Comparison of ENCODE assay signal across 14 cellular contexts in genomic region chr17:57953219-57953618, GRCh38. TPM values are rescaled to one million over a fixed set of nuclear protein-coding genes. Genes with fewer than 3 reads are reported as not detected.
DNase-seq lines count a peak whose midpoint lies in the region; ATAC-seq and TF ChIP-seq lines count a peak whose summit lies in the region.
"Had no signal": no experiment of that assay in that cellular context is flagged by ENCODE, and none has a peak within 500 bp of the region (broad histone marks: within the 10 kb centered on the region; RNA-seq: fewer than 3 reads in every experiment).

No MANE protein-coding gene starts in this region.

- H3K36me3 ChIP-seq in IMR-90 (ENCODE audit: control insufficient read depth, insufficient read depth, low read length): no peaks in the 10 kb centered on the region
- no peaks in the 10 kb centered on the region for H3K36me3 ChIP-seq in body of pancreas (replicated peaks in 1 of 2; ENCODE audit: insufficient read depth in 1 of 2, low read depth in 2 of 2)
- H3K36me3 ChIP-seq in mesendoderm (ENCODE audit: control insufficient read depth, insufficient read depth, low read length): no peaks in the 10 kb centered on the region
- H3K36me3 ChIP-seq in subcutaneous abdominal adipose tissue (ENCODE audit: control insufficient read depth in 5 of 5, insufficient read depth in 5 of 5, low read length in 5 of 5): no peaks in the 10 kb centered on the region

- H3K18ac ChIP-seq in IMR-90 (ENCODE audit: low read depth, low read length) (no peak overlapping the region), mesendoderm (ENCODE audit: low read length) (peak overlapping the region; percentile 99)

- H3K9me3 Mint-ChIP-seq in activated CD4-positive, alpha-beta T cell treated with anti-CD3 and anti-CD28 coated beads, Interleukin-2, amount 10 ng/mL, durations not matched to agents 7 days and 5 days: no peaks in the 10 kb centered on the region
- H3K9me3 Mint-ChIP-seq in effector memory CD8-positive, alpha-beta T cell: no peaks in the 10 kb centered on the region
- H3K9me3 Mint-ChIP-seq: activated T-cell treated with anti-CD3 and anti-CD28 coated beads, Interleukin-2, amount 50 U/mL, for 24 hours; stimulated activated naive CD8-positive, alpha-beta T cell treated with anti-CD3 and anti-CD28 coated beads, Interleukin-15, Interleukin-2, amounts not matched to agents 100 ng/mL and 50 ng/mL, for 24 hours had no signal

- no peak overlapping the region for H3K27ac Mint-ChIP-seq in activated CD4-positive, alpha-beta T cell treated with anti-CD3 and anti-CD28 coated beads, Interleukin-2, amount 10 ng/mL, durations not matched to agents 7 days and 5 days
- no peak overlapping the region for H3K27ac Mint-ChIP-seq in effector memory CD8-positive, alpha-beta T cell
- H3K27ac Mint-ChIP-seq: activated T-cell treated with anti-CD3 and anti-CD28 coated beads, Interleukin-2, amount 50 U/mL, for 24 hours; stimulated activated naive CD8-positive, alpha-beta T cell treated with anti-CD3 and anti-CD28 coated beads, Interleukin-15, Interleukin-2, amounts not matched to agents 100 ng/mL and 50 ng/mL, for 24 hours had no signal

- BruUV-seq in IMR-90 (replicated peaks; lab: Mats Ljungman, UMichigan): no TSS peak

- H3K4me3 Mint-ChIP-seq in activated CD4-positive, alpha-beta T cell treated with anti-CD3 and anti-CD28 coated beads, Interleukin-2, amount 10 ng/mL, durations not matched to agents 7 days and 5 days: no peak overlapping the region
- H3K4me3 Mint-ChIP-seq in effector memory CD8-positive, alpha-beta T cell: peak overlapping the region in 1 of 2 donors; percentile 73

- POLR2A ChIA-PET in IMR-90 (lab: Charles Lee; ENCODE audit: unreplicated experiment): interaction anchor here (0.9 kb wide), 1 partner anchor 30 kb away, joined by 3 read pairs; no protein-coding TSS in a partner anchor
- POLR2A ChIA-PET in activated CD4-positive, alpha-beta T cell treated with anti-CD3 and anti-CD28 coated beads, Interleukin-2, amount 10 ng/mL, durations not matched to agents 7 days and 5 days (lab: Charles Lee): no interaction called here

- peaks cover 31% of the 10 kb centered on the region for H3K9me1 ChIP-seq in IMR-90 (ENCODE audit: insufficient read depth, low read length)

- peaks cover 23 to 59% of the 10 kb centered on the region in 2 experiments for H3K79me1 ChIP-seq in IMR-90 (ENCODE audit: low read depth in 1 of 2, low read length in 2 of 2)
- H3K79me1 ChIP-seq in mesendoderm (ENCODE audit: low read length): peaks cover 7% of the 10 kb centered on the region

- ATAC-seq in IMR-90 (ENCODE audit: low read depth) (no peak), body of pancreas (no peak), HG02678 (IDR thresholded peaks at IDR 0.05; ENCODE audit: unreplicated experiment) (no peak)
- ATAC-seq in effector memory CD8-positive, alpha-beta T cell (replicated peaks): no peak
- ATAC-seq: GM12878 had no signal

- DNase-seq in IMR-90 (no peak), body of pancreas (no peak), mesendoderm (no peak), HuH-7 (ENCODE audit: low spot score) (no peak)
- no peak for DNase-seq in activated CD4-positive, alpha-beta T cell treated with anti-CD3 and anti-CD28 coated beads, Interleukin-2, amount 10 ng/mL, durations not matched to agents 7 days and 5 days
- DNase-seq in effector memory CD8-positive, alpha-beta T cell: no peak
- DNase-seq: activated T-cell treated with anti-CD3 and anti-CD28 coated beads, Interleukin-2, amount 50 U/mL, for 24 hours; DMS 273 treated with DMSO at 0.1 percent for 48 hours; NCI-H1694 treated with DMSO at 0.1 percent for 48 hours; stimulated activated CD4-positive, alpha-beta T cell treated with anti-CD3 and anti-CD28 coated beads, Interleukin-2, amount 100 ng/mL, for 24 hours had no signal

- H4K5ac ChIP-seq in IMR-90 (ENCODE audit: low read depth, low read length) (no peak overlapping the region), mesendoderm (ENCODE audit: low read length) (no peak overlapping the region)

- peaks cover 9% of the 10 kb centered on the region for H3K79me2 ChIP-seq in mesendoderm (ENCODE audit: control insufficient read depth, insufficient read depth, low read length)

- H3K14ac ChIP-seq in IMR-90 (replicated peaks; ENCODE audit: low read depth, low read length): peak overlapping the region; percentile 96; the same call in 1 of the 2 replicates

- no peak overlapping the region for H3K4me3 ChIP-seq in IMR-90 (ENCODE audit: insufficient read depth, low read depth, low read length)
- no peak overlapping the region for H3K4me3 ChIP-seq in body of pancreas
- no peak overlapping the region for H3K4me3 ChIP-seq in mesendoderm (ENCODE audit: low read length)
- no peak overlapping the region for H3K4me3 ChIP-seq in subcutaneous abdominal adipose tissue (ENCODE audit: low read depth in 1 of 5, low read length in 5 of 5)
- H3K4me3 ChIP-seq: GM12878 had no signal

- intact Hi-C loops in IMR-90 (cut with micrococcal nuclease) (no loop called here), body of pancreas (cut with DNase I) (no loop called here)

- dilution Hi-C loops in IMR-90 (cut with HindIII; ENCODE audit: low sequenced_read_pairs, unreplicated experiment): no loop called here

- peak overlapping the region; percentile 70 for H2AK9ac ChIP-seq in IMR-90 (replicated peaks; ENCODE audit: low read depth, low read length, poor library complexity)

- no CpG with 5 or more reads among the region's 1 CpG for WGBS in IMR-90 (ENCODE audit: extremely low coverage in 2 of 2, insufficient read length in 1 of 2), 2 experiments
- 20 to 70% methylated on average over 1 of the region's 1 CpG for WGBS in body of pancreas, 2 donors
- WGBS in mesendoderm (ENCODE audit: extremely low coverage, insufficient coverage, low lambda C conversion rate): no CpG with 5 or more reads among the region's 1 CpG

- H4K20me1 ChIP-seq in IMR-90 (ENCODE audit: insufficient read depth, low read length): 0 out of 2 replicates have a peak, but pooled peaks cover 3% of the 10 kb centered on the region

- CTCF ChIA-PET in IMR-90 (lab: Yijun Ruan, JAX): interaction anchor here (0.6 to 1.2 kb wide), 4 partner anchors 30 to 96 kb away, joined by 3 to 5 read pairs (median 4); no protein-coding TSS in a partner anchor
- CTCF ChIA-PET in activated CD4-positive, alpha-beta T cell treated with anti-CD3 and anti-CD28 coated beads, Interleukin-2, amount 10 ng/mL, durations not matched to agents 7 days and 5 days (lab: Charles Lee): interaction anchor here (0.7 to 2.3 kb wide), 5 partner anchors 9 to 93 kb away, joined by 3 to 9 read pairs (median 4); no protein-coding TSS in a partner anchor

- peak overlapping the region; percentile 54; the same call in 1 of the 3 replicates for H2BK15ac ChIP-seq in IMR-90 (ENCODE audit: low read depth, low read length)
- H2BK15ac ChIP-seq in mesendoderm (replicated peaks; ENCODE audit: low read depth): no peak overlapping the region

- no peak for TF ChIP-seq CTCF in IMR-90 (conservative IDR thresholded peaks at IDR 0.05; ENCODE audit: low read depth, low read length)
- no peak for TF ChIP-seq CTCF in body of pancreas (IDR thresholded peaks at IDR 0.05)

- H3K23ac ChIP-seq in IMR-90 (ENCODE audit: low read depth, low read length) (peak overlapping the region; percentile 92), mesendoderm (ENCODE audit: low read length) (no peak overlapping the region)

- H4K8ac ChIP-seq in IMR-90 (ENCODE audit: low read depth in 2 of 2, low read length in 2 of 2) (peak overlapping the region in 1 of 2 experiments; percentile 82; a peak in 1 of 4 replicates), mesendoderm (ENCODE audit: low read depth, low read length) (no peak overlapping the region)

- TF ChIP-seq POLR2A in IMR-90 (IDR thresholded peaks at IDR 0.05; ENCODE audit: low read depth, low read length) (no peak), body of pancreas (IDR thresholded peaks at IDR 0.05) (no peak)

- H3K4me2 ChIP-seq in IMR-90 (ENCODE audit: low read depth, low read length) (no peak overlapping the region), mesendoderm (ENCODE audit: low read length) (no peak overlapping the region)

- peak overlapping the region; percentile 68; the same call in 1 of the 2 replicates for H4K91ac ChIP-seq in IMR-90 (ENCODE audit: insufficient read depth, low read depth, low read length)

- H2BK20ac ChIP-seq in IMR-90 (ENCODE audit: low read depth, low read length): peak overlapping the region; percentile 83

- H3K27me3 ChIP-seq in IMR-90 (ENCODE audit: control insufficient read depth, insufficient read depth, low read length): no peaks in the 10 kb centered on the region
- H3K27me3 ChIP-seq in body of pancreas: no peaks in the 10 kb centered on the region
- no peaks in the 10 kb centered on the region for H3K27me3 ChIP-seq in mesendoderm (ENCODE audit: insufficient read depth, low read length, poor library complexity)
- H3K27me3 ChIP-seq in subcutaneous abdominal adipose tissue (ENCODE audit: control insufficient read depth in 5 of 5, insufficient read depth in 4 of 5, low read length in 5 of 5): no peaks in the 10 kb centered on the region

- H3K4ac ChIP-seq in IMR-90 (ENCODE audit: low read depth, low read length) (peak overlapping the region; percentile 92), mesendoderm (ENCODE audit: low read depth, low read length) (peak overlapping the region; percentile 61)

- in situ Hi-C loops in IMR-90 (cut with MboI; ENCODE audit: low sequenced_read_pairs): no loop called here

- H2BK5ac ChIP-seq in IMR-90 (ENCODE audit: low read depth, low read length, poor library complexity, severe bottlenecking) (no peak overlapping the region), mesendoderm (ENCODE audit: low read length) (no peak overlapping the region)

- no peak for TF ChIP-seq RAD21 in IMR-90 (IDR thresholded peaks at IDR 0.05; ENCODE audit: low read length)

- H2BK120ac ChIP-seq in IMR-90 (ENCODE audit: low read depth, low read length): peak overlapping the region; percentile 68; the same call in 1 of the 2 replicates
- peak overlapping the region; percentile 62 for H2BK120ac ChIP-seq in mesendoderm (ENCODE audit: low read depth, low read length)

- H3K9me3 ChIP-seq in IMR-90 (ENCODE audit: control insufficient read depth, insufficient read depth, low read length): no peaks in the 10 kb centered on the region
- no peaks in the 10 kb centered on the region for H3K9me3 ChIP-seq in body of pancreas
- no peaks in the 10 kb centered on the region for H3K9me3 ChIP-seq in subcutaneous abdominal adipose tissue (ENCODE audit: control insufficient read depth in 5 of 5, low read length in 5 of 5)

- H2AK5ac ChIP-seq in IMR-90 (ENCODE audit: low read depth, low read length) (peak overlapping the region; percentile 85), mesendoderm (ENCODE audit: low read length) (no peak overlapping the region)

- no peak overlapping the region for H3K27ac ChIP-seq in IMR-90 (ENCODE audit: insufficient read depth, low read length)
- peak overlapping the region in 3 of 4 donors; percentile 86 to 97 (median 89) for H3K27ac ChIP-seq in body of pancreas
- H3K27ac ChIP-seq in mesendoderm (ENCODE audit: low read depth, low read length): peak overlapping the region; percentile 70
- H3K27ac ChIP-seq in subcutaneous abdominal adipose tissue (ENCODE audit: low read depth, low read length): peak overlapping the region; percentile 87

- peaks cover 52% of the 10 kb centered on the region for H3K27me3 Mint-ChIP-seq in activated CD4-positive, alpha-beta T cell treated with anti-CD3 and anti-CD28 coated beads, Interleukin-2, amount 10 ng/mL, durations not matched to agents 7 days and 5 days
- peaks cover 11 to 21% of the 10 kb centered on the region in 2 donors for H3K27me3 Mint-ChIP-seq in effector memory CD8-positive, alpha-beta T cell

- no peak overlapping the region for H3K56ac ChIP-seq in IMR-90 (ENCODE audit: extremely low read depth, insufficient read depth, low read length)
- H3K56ac ChIP-seq in mesendoderm (ENCODE audit: low read length): peak overlapping the region; percentile 68

- H3K36me3 Mint-ChIP-seq in activated CD4-positive, alpha-beta T cell treated with anti-CD3 and anti-CD28 coated beads, Interleukin-2, amount 10 ng/mL, durations not matched to agents 7 days and 5 days (ENCODE audit: low read depth): no peaks in the 10 kb centered on the region
- peaks cover 10% of the 10 kb centered on the region for H3K36me3 Mint-ChIP-seq in effector memory CD8-positive, alpha-beta T cell (ENCODE audit: insufficient read depth)

- peaks cover 45% of the 10 kb centered on the region for H3K4me1 Mint-ChIP-seq in activated CD4-positive, alpha-beta T cell treated with anti-CD3 and anti-CD28 coated beads, Interleukin-2, amount 10 ng/mL, durations not matched to agents 7 days and 5 days
- peaks cover 36 to 45% of the 10 kb centered on the region in 2 donors for H3K4me1 Mint-ChIP-seq in effector memory CD8-positive, alpha-beta T cell (ENCODE audit: low read depth in 2 of 2)

- H3K9ac ChIP-seq in IMR-90 (ENCODE audit: low read depth, low read length): no peak overlapping the region
- H3K9ac ChIP-seq in mesendoderm (ENCODE audit: low read length): no peak overlapping the region
- no peak overlapping the region for H3K9ac ChIP-seq in subcutaneous abdominal adipose tissue (ENCODE audit: low read length in 5 of 5)

- no peak overlapping the region for H2AFZ ChIP-seq in IMR-90 (replicated peaks; ENCODE audit: low read length, poor library complexity)

- peaks cover 37% of the 10 kb centered on the region for H3K4me1 ChIP-seq in IMR-90 (ENCODE audit: control insufficient read depth, insufficient read depth, low read length)
- peaks cover 46% of the 10 kb centered on the region for H3K4me1 ChIP-seq in body of pancreas
- peaks cover 41% of the 10 kb centered on the region for H3K4me1 ChIP-seq in mesendoderm (ENCODE audit: control insufficient read depth, low read depth, low read length)
- H3K4me1 ChIP-seq in subcutaneous abdominal adipose tissue (ENCODE audit: control insufficient read depth in 5 of 5, insufficient read depth in 5 of 5, low read length in 5 of 5): peaks cover 14 to 68% (median 57%) of the 10 kb centered on the region in 5 donors

RNA-seq across cellular contexts. Expression of gene CUEDC1, which starts 2.0 kb away (rescaled TPM):
- total RNA-seq in IMR-90 (2012; rRNA removed): 4.1 and 4.2 TPM in 2 replicates
- 21.2 and 22.6 TPM in 2 replicates for polyA plus RNA-seq in IMR-90 (2012; rRNA removed)
- 16.0 and 18.8 TPM in 2 replicates for polyA plus RNA-seq in IMR-90 (2012; cell fraction: cytosol; rRNA removed)
- 69.3 and 81.4 TPM in 2 replicates for polyA plus RNA-seq in IMR-90 (2012; cell fraction: nucleus; rRNA removed; ENCODE audit: low replicate concordance)
- 10 to 100 TPM; 35.8 to 48.1 TPM for total RNA-seq in body of pancreas
- polyA plus RNA-seq in mesendoderm (2013, experiment 1 of 2): 7.0 TPM
- 7.6 TPM for polyA plus RNA-seq in mesendoderm (2013, experiment 2 of 2)
- total RNA-seq in activated CD4-positive, alpha-beta T cell treated with anti-CD3 and anti-CD28 coated beads, Interleukin-2, amount 10 ng/mL, durations not matched to agents 7 days and 5 days: under 1 TPM in 1 of 2 experiments, not detected in 1; 0.47 TPM

RNA-seq across cellular contexts. Expression of gene VEZF1, which starts 34.8 kb away (rescaled TPM):
- total RNA-seq in IMR-90 (2012; rRNA removed): 40.3 and 42.1 TPM in 2 replicates
- 21.1 and 22.4 TPM in 2 replicates for polyA plus RNA-seq in IMR-90 (2012; rRNA removed)
- polyA plus RNA-seq in IMR-90 (2012; cell fraction: cytosol; rRNA removed): 7.6 and 9.8 TPM in 2 replicates
- polyA plus RNA-seq in IMR-90 (2012; cell fraction: nucleus; rRNA removed; ENCODE audit: low replicate concordance): 11.5 and 37.6 TPM in 2 replicates
- 10 to 100 TPM; 14.5 to 39.4 TPM for total RNA-seq in body of pancreas
- polyA plus RNA-seq in mesendoderm (2013, experiment 1 of 2): 43.9 TPM
- polyA plus RNA-seq in mesendoderm (2013, experiment 2 of 2): 44.0 TPM
- total RNA-seq in activated CD4-positive, alpha-beta T cell treated with anti-CD3 and anti-CD28 coated beads, Interleukin-2, amount 10 ng/mL, durations not matched to agents 7 days and 5 days: 10 to 100 TPM; 46.7 to 52.0 TPM

RNA-seq across cellular contexts. Expression of gene SRSF1, which starts 53.8 kb away (rescaled TPM):
- total RNA-seq in IMR-90 (2012; rRNA removed) (357 and 513 TPM in 2 replicates), body of pancreas (100 to 1,000 TPM in 1 of 2 donors, 10 to 100 TPM in 1; 76.0 to 139 TPM)
- polyA plus RNA-seq in IMR-90 (2012; rRNA removed): 155 and 190 TPM in 2 replicates
- 73.2 and 182 TPM in 2 replicates for polyA plus RNA-seq in IMR-90 (2012; cell fraction: cytosol; rRNA removed)
- 328 and 661 TPM in 2 replicates for polyA plus RNA-seq in IMR-90 (2012; cell fraction: nucleus; rRNA removed; ENCODE audit: low replicate concordance)
- 461 TPM for polyA plus RNA-seq in mesendoderm (2013, experiment 1 of 2)
- polyA plus RNA-seq in mesendoderm (2013, experiment 2 of 2): 462 TPM
- total RNA-seq in activated CD4-positive, alpha-beta T cell treated with anti-CD3 and anti-CD28 coated beads, Interleukin-2, amount 10 ng/mL, durations not matched to agents 7 days and 5 days: 100 to 1,000 TPM; 363 to 365 TPM
